ENCODE assay signal across 1 cellular context in genomic region chr3:15107075-15107947, GRCh38.
TF ChIP-seq lines count a peak whose summit lies in the region.

No MANE protein-coding gene starts in this region.

TF ChIP-seq in HepG2, 621 proteins besides CTCF, POLR2A, EP300 and RAD21 (continued from another document and continues in another):
- TF ChIP-seq ZNF34 (CRISPR knock-in tag; IDR thresholded peaks at IDR 0.05; ENCODE audit: borderline replicate concordance) (no peak), ZNF281 (CRISPR knock-in tag; IDR thresholded peaks at IDR 0.05; ENCODE audit: borderline replicate concordance) (peak; percentile 79; the same call in 1 of the 2 replicates), ARID2 (CRISPR knock-in tag; IDR thresholded peaks at IDR 0.05; ENCODE audit: borderline replicate concordance) (no peak), ZNF839 (CRISPR knock-in tag; IDR thresholded peaks at IDR 0.05; ENCODE audit: borderline replicate concordance) (no peak), ZNF142 (CRISPR knock-in tag; IDR thresholded peaks at IDR 0.05) (no peak), JUNB (CRISPR knock-in tag; IDR thresholded peaks at IDR 0.05; ENCODE audit: borderline replicate concordance) (no peak), GLI4 (CRISPR knock-in tag; IDR thresholded peaks at IDR 0.05; ENCODE audit: borderline replicate concordance) (no peak), YEATS2 (CRISPR knock-in tag; IDR thresholded peaks at IDR 0.05; ENCODE audit: borderline replicate concordance) (no peak), PRDM4 (CRISPR knock-in tag; IDR thresholded peaks at IDR 0.05; ENCODE audit: borderline replicate concordance) (no peak), ZNF629 (CRISPR knock-in tag; conservative IDR thresholded peaks at IDR 0.05) (no peak), NCOA5 (CRISPR knock-in tag; IDR thresholded peaks at IDR 0.05) (no peak), NFYC (CRISPR knock-in tag; IDR thresholded peaks at IDR 0.05) (no peak), ZNF761 (CRISPR knock-in tag; conservative IDR thresholded peaks at IDR 0.05) (no peak), ZNF512B (CRISPR knock-in tag; IDR thresholded peaks at IDR 0.05; ENCODE audit: borderline replicate concordance) (no peak), NFE2 (CRISPR knock-in tag; IDR thresholded peaks at IDR 0.05) (no peak), ZFP36L2 (CRISPR knock-in tag; IDR thresholded peaks at IDR 0.05) (no peak), SYNCRIP (IDR thresholded peaks at IDR 0.05; ENCODE audit: insufficient read depth, low read depth, low read length) (no peak), MED1 (CRISPR knock-in tag; IDR thresholded peaks at IDR 0.05) (peak; percentile 94), RFX1 (IDR thresholded peaks at IDR 0.05) (no peak), PHF20 (CRISPR knock-in tag; IDR thresholded peaks at IDR 0.05) (peak; percentile 51; the same call in 1 of the 2 replicates), ZBTB42 (CRISPR knock-in tag; IDR thresholded peaks at IDR 0.05) (no peak), ARID5B (CRISPR knock-in tag; IDR thresholded peaks at IDR 0.05) (peak; percentile 88), EZH2 (conservative IDR thresholded peaks at IDR 0.05; ENCODE audit: low read depth, low read length) (no peak), HNRNPUL1 (IDR thresholded peaks at IDR 0.05; ENCODE audit: low read depth, low read length) (no peak), AHDC1 (CRISPR knock-in tag; IDR thresholded peaks at IDR 0.05; ENCODE audit: borderline replicate concordance) (peak; percentile 67; the same call in 1 of the 2 replicates), ZFP91 (CRISPR knock-in tag; IDR thresholded peaks at IDR 0.05; ENCODE audit: borderline replicate concordance) (0 out of 2 replicates have a peak, but pooled peaks have one; percentile 0), EED (CRISPR knock-in tag; IDR thresholded peaks at IDR 0.05) (no peak), ZNF569 (CRISPR knock-in tag; IDR thresholded peaks at IDR 0.05; ENCODE audit: borderline replicate concordance) (no peak), CBX5 (CRISPR knock-in tag; IDR thresholded peaks at IDR 0.05; ENCODE audit: borderline replicate concordance) (no peak), GTF3A (CRISPR knock-in tag; conservative IDR thresholded peaks at IDR 0.05) (no peak)
